8 cellular contexts compared by ENCODE assay signal in the genomic region with DNA sequence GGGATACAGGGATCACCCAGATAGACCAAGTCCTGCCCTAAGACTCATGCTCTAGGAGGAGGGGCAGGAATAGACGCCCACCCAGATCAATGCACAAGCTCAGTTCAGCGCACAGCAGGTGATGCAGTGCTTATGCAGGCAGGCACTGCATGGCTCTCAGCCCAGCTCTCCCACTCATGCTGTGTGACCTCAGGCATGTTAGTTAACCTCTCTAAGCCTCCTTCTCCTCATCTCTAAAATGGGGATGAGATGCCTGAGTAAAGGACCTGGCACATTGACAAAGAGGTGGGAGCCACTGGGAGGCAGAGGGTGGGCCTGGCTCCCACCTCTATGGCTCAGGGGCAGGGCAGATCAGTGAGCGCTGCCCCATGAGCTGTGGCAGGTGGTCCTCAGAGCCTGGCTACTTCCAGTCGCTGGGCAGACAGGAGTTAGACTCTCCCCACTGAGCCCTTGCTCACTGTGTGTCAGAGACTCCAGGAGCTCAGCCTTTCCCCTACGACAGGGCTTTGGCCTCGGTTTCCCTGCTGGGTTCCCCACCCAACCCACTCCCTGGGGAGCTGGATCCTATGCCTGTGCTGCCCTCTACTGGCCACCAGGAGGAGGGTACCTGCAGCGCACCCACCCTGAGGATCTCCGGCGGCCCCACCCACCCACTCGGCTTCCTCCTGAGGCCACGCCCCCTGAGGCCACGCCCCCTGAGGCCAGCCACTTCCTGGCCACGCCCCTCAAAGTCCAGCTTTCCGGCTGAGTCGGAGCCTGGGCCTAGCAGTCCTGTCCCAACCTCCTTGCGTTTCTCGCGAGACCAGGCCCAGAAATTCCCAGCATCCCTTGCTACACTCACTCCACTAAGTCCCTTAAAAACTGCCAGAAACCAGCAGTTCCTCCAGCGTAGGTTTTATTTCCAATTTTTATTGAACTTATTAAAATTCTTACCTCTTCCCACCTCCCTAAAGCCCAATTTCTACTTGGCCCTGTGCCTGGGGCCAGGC.
DNase-seq lines count a peak whose midpoint lies in the region; TF ChIP-seq lines count a peak whose summit lies in the region.

No MANE protein-coding gene starts in this region.

- no peaks in the 10 kb centered on the region for H3K27me3 ChIP-seq in kidney epithelial cell (ENCODE audit: control insufficient read depth, insufficient read depth, low read length)

- no peaks in the 10 kb centered on the region for H3K36me3 ChIP-seq in kidney epithelial cell (ENCODE audit: control insufficient read depth, insufficient read depth, low read length)

- peak; percentile 64 for TF ChIP-seq CTCF in astrocyte of the spinal cord (IDR thresholded peaks at IDR 0.05; ENCODE audit: low read depth, low read length)
- TF ChIP-seq CTCF in kidney epithelial cell (IDR thresholded peaks at IDR 0.05; ENCODE audit: insufficient read depth, low read length, poor library complexity, severe bottlenecking) = peak; percentile 62

- in situ Hi-C loops in astrocyte of the spinal cord (cut with HindIII; ENCODE audit: low sequenced_read_pairs) = no loop called here

- H3K4me3 ChIP-seq in astrocyte of the spinal cord (ENCODE audit: low read depth, low read length) = no peak overlapping the region
- H3K4me3 ChIP-seq in kidney epithelial cell (ENCODE audit: low read depth, low read length) = no peak overlapping the region

- DNase-seq in GDM1 (lab: John Stamatoyannopoulos, UW) (peak; percentile 54), M059J (ENCODE audit: low read depth) (peak; percentile 65), T-helper 22 cell (ENCODE audit: low read depth) (peak; percentile 13), astrocyte of the spinal cord (ENCODE audit: low read depth, low spot score) (peak; percentile 68), kidney epithelial cell (ENCODE audit: low read depth) (no peak), retina (no peak), GOT3 (lab: John Stamatoyannopoulos, UW) (no peak)
- DNase-seq in stimulated activated CD4-positive, alpha-beta T cell treated with anti-CD3 and anti-CD28 coated beads, TNF-alpha, amount 100 ng/mL, for 24 hours (ENCODE audit: low read depth in 3 of 3) = peak in 2 of 3 experiments; percentile 22 to 73

Comparison
In these comparisons a context has a peak if more than half of its experiments do, and no peak if none do; other contexts are left out.
1. DNase-seq: peak in GDM1 (single experiment), M059J (single experiment), T-helper 22 cell (single experiment), astrocyte of the spinal cord (single experiment) and stimulated activated CD4-positive, alpha-beta T cell treated with anti-CD3 and anti-CD28 coated beads, TNF-alpha, amount 100 ng/mL, for 24 hours (2 of 3); none in kidney epithelial cell (single experiment), retina (single experiment) and GOT3 (single experiment).